In the genomic region with DNA sequence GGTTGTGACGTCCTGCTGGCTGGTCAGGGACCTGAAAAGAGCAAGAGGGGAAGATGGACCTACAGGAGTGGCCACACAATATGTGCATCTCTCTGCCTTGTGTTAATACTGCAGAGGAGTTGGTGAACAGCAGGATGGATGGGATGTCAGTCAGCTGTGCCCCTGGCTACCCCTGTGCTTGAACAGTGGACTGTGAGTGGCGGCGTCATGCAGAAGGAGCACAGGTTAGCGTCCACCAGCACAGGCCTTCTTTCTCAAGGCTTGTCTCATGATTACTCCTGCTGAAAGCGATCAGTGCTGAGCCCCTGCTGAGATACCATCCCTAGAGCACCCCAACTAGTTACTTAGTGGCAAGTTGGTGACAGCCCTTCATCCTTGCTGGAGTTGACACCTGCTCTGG, we compare ENCODE assay signal across 17 cellular contexts. TPM values are rescaled to one million over a fixed set of nuclear protein-coding genes. Genes with fewer than 3 reads are reported as not detected.
DNase-seq lines count a peak whose midpoint lies in the region; TF ChIP-seq lines count a peak whose summit lies in the region.
"Had no signal": no experiment of that assay in that cellular context is flagged by ENCODE, and none has a peak within 500 bp of the region (broad histone marks: within the 10 kb centered on the region; RNA-seq: fewer than 3 reads in every experiment).

No MANE protein-coding gene starts in this region.

- H3K36me3 Mint-ChIP-seq in activated naive CD4-positive, alpha-beta T cell treated with anti-CD3 and anti-CD28 coated beads, Interleukin-2, amount 10 ng/mL, durations not matched to agents 7 days and 5 days: peaks cover 4% of the 10 kb centered on the region
- no peaks in the 10 kb centered on the region for H3K36me3 Mint-ChIP-seq in chondrocyte (ENCODE audit: low read depth)
- no peaks in the 10 kb centered on the region for H3K36me3 Mint-ChIP-seq in progenitor cell of endocrine pancreas (ENCODE audit: insufficient read depth)

- no peaks in the 10 kb centered on the region for H3K9me3 Mint-ChIP-seq in activated naive CD4-positive, alpha-beta T cell treated with anti-CD3 and anti-CD28 coated beads, Interleukin-2, amount 10 ng/mL, durations not matched to agents 7 days and 5 days
- H3K9me3 Mint-ChIP-seq in chondrocyte (ENCODE audit: low read depth) (no peaks in the 10 kb centered on the region), progenitor cell of endocrine pancreas (ENCODE audit: low read depth) (no peaks in the 10 kb centered on the region)
- H3K9me3 Mint-ChIP-seq: CD4-positive, alpha-beta T cell; GM23338 had no signal

- H3K27me3 Mint-ChIP-seq in activated naive CD4-positive, alpha-beta T cell treated with anti-CD3 and anti-CD28 coated beads, Interleukin-2, amount 10 ng/mL, durations not matched to agents 7 days and 5 days: peaks cover 5% of the 10 kb centered on the region
- H3K27me3 Mint-ChIP-seq in chondrocyte (ENCODE audit: low read depth) (no peaks in the 10 kb centered on the region), progenitor cell of endocrine pancreas (peaks cover 12% of the 10 kb centered on the region)
- H3K27me3 Mint-ChIP-seq: CD4-positive, alpha-beta T cell had no signal

- peaks cover 15% of the 10 kb centered on the region for H3K4me1 Mint-ChIP-seq in activated naive CD4-positive, alpha-beta T cell treated with anti-CD3 and anti-CD28 coated beads, Interleukin-2, amount 10 ng/mL, durations not matched to agents 7 days and 5 days
- peaks cover 13% of the 10 kb centered on the region for H3K4me1 Mint-ChIP-seq in chondrocyte (ENCODE audit: low read depth)
- peaks cover 5% of the 10 kb centered on the region for H3K4me1 Mint-ChIP-seq in progenitor cell of endocrine pancreas (ENCODE audit: low read depth)

- CTCF ChIA-PET in activated naive CD4-positive, alpha-beta T cell treated with anti-CD3 and anti-CD28 coated beads, Interleukin-2, amount 10 ng/mL, durations not matched to agents 7 days and 5 days (lab: Charles Lee): no interaction called here

- TF ChIP-seq CTCF in chondrocyte (IDR thresholded peaks at IDR 0.05) (no peak), progenitor cell of endocrine pancreas (IDR thresholded peaks at IDR 0.05; ENCODE audit: unreplicated experiment) (no peak)

- no peak overlapping the region for H3K4me3 Mint-ChIP-seq in activated naive CD4-positive, alpha-beta T cell treated with anti-CD3 and anti-CD28 coated beads, Interleukin-2, amount 10 ng/mL, durations not matched to agents 7 days and 5 days
- H3K4me3 Mint-ChIP-seq in chondrocyte (ENCODE audit: unreplicated experiment): no peak overlapping the region
- no peak overlapping the region for H3K4me3 Mint-ChIP-seq in progenitor cell of endocrine pancreas (ENCODE audit: low read depth)
- H3K4me3 Mint-ChIP-seq: CD4-positive, alpha-beta T cell; GM23338 had no signal

- no peak overlapping the region for H3K27ac Mint-ChIP-seq in activated naive CD4-positive, alpha-beta T cell treated with anti-CD3 and anti-CD28 coated beads, Interleukin-2, amount 10 ng/mL, durations not matched to agents 7 days and 5 days
- H3K27ac Mint-ChIP-seq in chondrocyte (ENCODE audit: unreplicated experiment) (no peak overlapping the region), progenitor cell of endocrine pancreas (peak overlapping the region; percentile 4)
- H3K27ac Mint-ChIP-seq: CD4-positive, alpha-beta T cell; GM23338 had no signal

- DNase-seq in activated naive CD4-positive, alpha-beta T cell treated with anti-CD3 and anti-CD28 coated beads, Interleukin-2, amount 10 ng/mL, durations not matched to agents 7 days and 5 days: peak; percentile 13
- DNase-seq in activated naive CD4-positive, alpha-beta T cell treated with anti-CD3 and anti-CD28 coated beads, Interleukin-2, amount 50 U/mL, for 16 hours: no peak
- DNase-seq in chondrocyte (ENCODE audit: low spot score) (peak; percentile 60), progenitor cell of endocrine pancreas (ENCODE audit: low spot score, unreplicated experiment) (no peak), hypothalamus (lab: John Stamatoyannopoulos, UW) (no peak), medulla oblongata (ENCODE audit: extremely low spot score) (no peak)
- DNase-seq in effector CD8-positive, alpha-beta T cell (lab: John Stamatoyannopoulos, UW): no peak
- DNase-seq: AML-193; CD4-positive, alpha-beta T cell; DMS153; DMS79 treated with DMSO at 0.1 percent for 48 hours; GF-D8; HCEC 1CT; IMR-90 had no signal

RNA-seq across cellular contexts. Expression of a gene that starts 3.8 kb away (rescaled TPM):
- total RNA-seq in chondrocyte: 47.4 to 64.5 TPM (median 47.9 TPM) in 3 replicates
- total RNA-seq in progenitor cell of endocrine pancreas: 124 and 132 TPM in 2 replicates

RNA-seq across cellular contexts. Expression of a gene that starts 8.2 kb away (rescaled TPM):
- total RNA-seq in chondrocyte: 33.9 to 42.6 TPM (median 34.7 TPM) in 3 replicates
- 129 and 136 TPM in 2 replicates for total RNA-seq in progenitor cell of endocrine pancreas

RNA-seq across cellular contexts. Expression of a gene that starts 14.2 kb away (rescaled TPM):
- total RNA-seq in chondrocyte (3.0 to 4.3 TPM (median 4.1 TPM) in 3 replicates), progenitor cell of endocrine pancreas (6.4 and 7.7 TPM in 2 replicates)

RNA-seq across cellular contexts. Expression of a gene that starts 23.7 kb away (rescaled TPM):
- total RNA-seq in chondrocyte: not detected in 3 replicates
- total RNA-seq in progenitor cell of endocrine pancreas: not detected in 2 replicates
- total RNA-seq: Caco-2; CD4-positive, alpha-beta T cell; GM23338; HT1080; IMR-90 had no signal

RNA-seq across cellular contexts. Expression of a gene that starts 40.7 kb away (rescaled TPM):
- 0.34 to 7.2 TPM (median 6.3 TPM) in 3 replicates for total RNA-seq in chondrocyte
- not detected in 2 replicates for total RNA-seq in progenitor cell of endocrine pancreas
- total RNA-seq: GM23338, HT1080, IMR-90 had no signal

Comparison
In these comparisons a context has a peak if more than half of its experiments do, and no peak if none do; other contexts are left out.
1. DNase-seq: peak in activated naive CD4-positive, alpha-beta T cell treated with anti-CD3 and anti-CD28 coated beads, Interleukin-2, amount 10 ng/mL, durations not matched to agents 7 days and 5 days (single experiment) and chondrocyte (single experiment); none in activated naive CD4-positive, alpha-beta T cell treated with anti-CD3 and anti-CD28 coated beads, Interleukin-2, amount 50 U/mL, for 16 hours (single experiment), progenitor cell of endocrine pancreas (single experiment), hypothalamus (0 of 51), medulla oblongata (single experiment) and effector CD8-positive, alpha-beta T cell (single experiment).